31 cellular contexts compared by ENCODE assay signal in the genomic region with DNA sequence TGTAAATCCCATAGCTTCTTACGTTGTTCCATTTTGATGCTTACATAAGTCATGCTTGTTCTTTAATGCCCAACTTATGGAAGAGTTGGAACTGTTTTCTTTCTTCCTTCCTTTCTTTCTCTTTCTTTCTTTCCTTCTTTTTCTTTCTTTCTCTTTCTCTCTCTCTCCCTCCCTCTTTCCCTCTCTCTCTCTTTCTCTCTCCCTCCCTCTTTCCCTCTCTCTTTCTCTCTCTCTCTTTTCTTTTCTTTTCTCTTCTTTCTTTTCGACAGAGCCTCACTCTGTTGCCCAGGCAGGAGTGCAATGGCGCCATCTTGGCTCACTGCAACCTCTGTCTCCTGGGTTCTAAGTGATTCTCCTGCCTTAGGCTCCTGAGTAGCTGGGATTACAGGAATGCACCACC. TPM values are rescaled to one million over a fixed set of nuclear protein-coding genes. Genes with fewer than 3 reads are reported as not detected.
"Had no signal": no experiment of that assay in that cellular context is flagged by ENCODE, and none has a peak within 500 bp of the region (broad histone marks: within the 10 kb centered on the region; RNA-seq: fewer than 3 reads in every experiment).

No MANE protein-coding gene starts in this region.

- H3K27ac ChIP-seq: ascending aorta, breast epithelium, cardiac muscle cell, colonic mucosa, esophagus muscularis mucosa, foreskin keratinocyte, gastrocnemius medialis, heart left ventricle had no signal

- H3K27me3 ChIP-seq: ascending aorta, breast epithelium, colonic mucosa, gastrocnemius medialis had no signal

- H3K36me3 ChIP-seq: ascending aorta, breast epithelium, cardiac muscle cell, colonic mucosa, esophagus muscularis mucosa, heart left ventricle had no signal

- H3K9me3 Mint-ChIP-seq: activated CD8-positive, alpha-beta T cell treated with anti-CD3 and anti-CD28 coated beads for 36 hours; activated naive CD4-positive, alpha-beta T cell treated with anti-CD3 and anti-CD28 coated beads for 36 hours; activated naive CD4-positive, alpha-beta T cell treated with anti-CD3 and anti-CD28 coated beads, Interleukin-2, amount 50 U/mL, for 72 hours; activated naive CD8-positive, alpha-beta T cell treated with anti-CD3 and anti-CD28 coated beads, Interleukin-2, amount 10 ng/mL, durations not matched to agents 7 days and 5 days; activated T-helper 1 cell treated with anti-CD3 and anti-CD28 coated beads, Interleukin-12 subunit alpha, Interleukin-12 subunit beta, Interleukin-2, Interleukin-4 antibody, amounts not matched to agents 30 ng/mL and 10 ng/mL and 1 ng/mL, durations not matched to agents 14 hours and 24 hours and 36 hours; activated T-helper 2 cell treated with anti-CD3 and anti-CD28 coated beads, Interferon-gamma antibody, Interleukin-2, Interleukin-4, amounts not matched to agents 10 μg/mL and 5 μg/mL and 100 μg/mL, durations not matched to agents 14 hours and 24 hours and 36 hours; brain; T-helper 2 cell treated with Interferon-gamma antibody and Interleukin-4, amounts not matched to agents 5 μg/mL and 100 μg/mL, for 36 hours had no signal

- ATAC-seq: activated CD4-positive, CD25-positive, alpha-beta regulatory T cell treated with anti-CD3 and anti-CD28 coated beads, Interleukin-2, amount 50 U/mL, for 24 hours; activated CD8-positive, alpha-beta T cell treated with anti-CD3 and anti-CD28 coated beads for 36 hours; activated naive CD4-positive, alpha-beta T cell treated with anti-CD3 and anti-CD28 coated beads, Interleukin-2, amount 50 U/mL, for 72 hours; foreskin keratinocyte; gastrocnemius medialis; heart left ventricle; T-helper 17 cell had no signal

- H3K27ac Mint-ChIP-seq: activated CD8-positive, alpha-beta T cell treated with anti-CD3 and anti-CD28 coated beads for 36 hours; activated naive CD4-positive, alpha-beta T cell treated with anti-CD3 and anti-CD28 coated beads for 36 hours; activated naive CD4-positive, alpha-beta T cell treated with anti-CD3 and anti-CD28 coated beads, Interleukin-2, amount 50 U/mL, for 72 hours; activated naive CD8-positive, alpha-beta T cell treated with anti-CD3 and anti-CD28 coated beads, Interleukin-2, amount 10 ng/mL, durations not matched to agents 7 days and 5 days; activated T-helper 1 cell treated with anti-CD3 and anti-CD28 coated beads, Interleukin-12 subunit alpha, Interleukin-12 subunit beta, Interleukin-2, Interleukin-4 antibody, amounts not matched to agents 30 ng/mL and 10 ng/mL and 1 ng/mL, durations not matched to agents 14 hours and 24 hours and 36 hours; activated T-helper 2 cell treated with anti-CD3 and anti-CD28 coated beads, Interferon-gamma antibody, Interleukin-2, Interleukin-4, amounts not matched to agents 10 μg/mL and 5 μg/mL and 100 μg/mL, durations not matched to agents 14 hours and 24 hours and 36 hours; brain; T-helper 17 cell; T-helper 2 cell treated with Interferon-gamma antibody and Interleukin-4, amounts not matched to agents 5 μg/mL and 100 μg/mL, for 36 hours had no signal

- H3K4me1 ChIP-seq: breast epithelium, colonic mucosa, foreskin keratinocyte, gastrocnemius medialis had no signal

- H3K9me3 ChIP-seq: ascending aorta, breast epithelium, colonic mucosa, esophagus muscularis mucosa, gastrocnemius medialis, heart left ventricle had no signal

- H3K4me3 ChIP-seq: ascending aorta, breast epithelium, cardiac muscle cell, colonic mucosa, esophagus muscularis mucosa, gastrocnemius medialis, heart left ventricle had no signal

- DNase-seq: activated CD4-positive, alpha-beta T cell treated with anti-CD3 and anti-CD28 coated beads for 48 hours; activated CD4-positive, alpha-beta T cell treated with anti-CD3 and anti-CD28 coated beads, Interleukin-2, amount 50 U/mL, for 1 hour; activated CD4-positive, alpha-beta T cell treated with anti-CD3 and anti-CD28 coated beads, Interleukin-2, amount 50 U/mL, for 48 hours; activated CD8-positive, alpha-beta T cell treated with anti-CD3 and anti-CD28 coated beads for 36 hours; activated effector memory CD4-positive, alpha-beta T cell treated with anti-CD3 and anti-CD28 coated beads, Interleukin-2, amount 50 U/mL, for 16 hours; activated naive CD4-positive, alpha-beta T cell treated with anti-CD3 and anti-CD28 coated beads for 36 hours; activated naive CD8-positive, alpha-beta T cell treated with anti-CD3 and anti-CD28 coated beads, Interleukin-2, amount 10 ng/mL, durations not matched to agents 7 days and 5 days; activated T-cell treated with anti-CD3 and anti-CD28 coated beads, Interleukin-2, amount 50 U/mL, for 48 hours; central memory CD4-positive, alpha-beta T cell; cerebellar nuclear complex; colonic mucosa; effector memory CD4-positive, alpha-beta T cell; erythroblast; foreskin keratinocyte; gastrocnemius medialis; glutamatergic neuron; heart left ventricle; T-helper 1 cell; T-helper 17 cell; T1000 had no signal

- H3K36me3 Mint-ChIP-seq: activated naive CD4-positive, alpha-beta T cell treated with anti-CD3 and anti-CD28 coated beads, Interleukin-2, amount 50 U/mL, for 72 hours; activated naive CD8-positive, alpha-beta T cell treated with anti-CD3 and anti-CD28 coated beads, Interleukin-2, amount 10 ng/mL, durations not matched to agents 7 days and 5 days; brain had no signal

- H3K4me3 Mint-ChIP-seq: activated CD8-positive, alpha-beta T cell treated with anti-CD3 and anti-CD28 coated beads for 36 hours; activated naive CD4-positive, alpha-beta T cell treated with anti-CD3 and anti-CD28 coated beads for 36 hours; activated naive CD8-positive, alpha-beta T cell treated with anti-CD3 and anti-CD28 coated beads, Interleukin-2, amount 10 ng/mL, durations not matched to agents 7 days and 5 days; activated T-helper 1 cell treated with anti-CD3 and anti-CD28 coated beads, Interleukin-12 subunit alpha, Interleukin-12 subunit beta, Interleukin-2, Interleukin-4 antibody, amounts not matched to agents 30 ng/mL and 10 ng/mL and 1 ng/mL, durations not matched to agents 14 hours and 24 hours and 36 hours; brain; T-helper 17 cell; T-helper 2 cell treated with Interferon-gamma antibody and Interleukin-4, amounts not matched to agents 5 μg/mL and 100 μg/mL, for 36 hours had no signal

RNA-seq across cellular contexts. Expression of a gene that starts 27.7 kb away (rescaled TPM):
- total RNA-seq: activated naive CD4-positive, alpha-beta T cell treated with anti-CD3 and anti-CD28 coated beads for 36 hours; activated T-helper 1 cell treated with anti-CD3 and anti-CD28 coated beads, Interleukin-12 subunit alpha, Interleukin-12 subunit beta, Interleukin-2, Interleukin-4 antibody, amounts not matched to agents 30 ng/mL and 10 ng/mL and 1 ng/mL, durations not matched to agents 14 hours and 24 hours and 36 hours; activated T-helper 2 cell treated with anti-CD3 and anti-CD28 coated beads, Interferon-gamma antibody, Interleukin-2, Interleukin-4, amounts not matched to agents 10 μg/mL and 5 μg/mL and 100 μg/mL, durations not matched to agents 14 hours and 24 hours and 36 hours; ascending aorta; cardiac muscle cell; colonic mucosa; dermis microvascular lymphatic vessel endothelial cell; esophagus muscularis mucosa; T-helper 17 cell had no signal
- polyA plus RNA-seq: cardiac muscle cell had no signal

RNA-seq across cellular contexts. Expression of a gene that starts 58.8 kb away (rescaled TPM):
- total RNA-seq: dermis microvascular lymphatic vessel endothelial cell, gastrocnemius medialis had no signal
